In genomic region chr17:63850401-63850800, GRCh38 we compare ENCODE assay signal across 1 cellular context.
TF ChIP-seq lines count a peak whose summit lies in the region.

No MANE protein-coding gene starts in this region.

TF ChIP-seq in HepG2, 621 proteins besides CTCF, POLR2A, EP300 and RAD21:
- TF ChIP-seq PCBP1 (IDR thresholded peaks at IDR 0.05; ENCODE audit: borderline replicate concordance, low read depth, low read length) (0 out of 2 replicates have a peak, but pooled peaks have one; percentile 81), ZBTB38 (CRISPR knock-in tag; IDR thresholded peaks at IDR 0.05) (0 out of 2 replicates have a peak, but pooled peaks have one; percentile 23), ZNF282 (IDR thresholded peaks at IDR 0.05; ENCODE audit: partially characterized antibody) (no peak)
